Comparison of ENCODE assay signal across 24 cellular contexts in genomic region chr9:109619310-109619709, GRCh38.
"Had no signal": no experiment of that assay in that cellular context is flagged by ENCODE, and none has a peak within 500 bp of the region (broad histone marks: within the 10 kb centered on the region; RNA-seq: fewer than 3 reads in every experiment).

No MANE protein-coding gene starts in this region.

- DNase-seq: activated B cell treated with CpG ODN at 0.5 μM for 24 hours; activated CD4-positive, alpha-beta T cell treated with anti-CD3 and anti-CD28 coated beads for 48 hours; activated CD4-positive, alpha-beta T cell treated with anti-CD3 and anti-CD28 coated beads, Interleukin-2, amount 50 U/mL, for 1 hour; activated CD4-positive, alpha-beta T cell treated with anti-CD3 and anti-CD28 coated beads, Interleukin-2, amount 50 U/mL, for 48 hours; activated CD8-positive, alpha-beta memory T cell treated with anti-CD3 and anti-CD28 coated beads for 24 hours; activated CD8-positive, alpha-beta T cell treated with anti-CD3 and anti-CD28 coated beads for 36 hours; activated effector memory CD4-positive, alpha-beta T cell treated with Interleukin-2 at 50 U/mL for 16 hours; activated gamma-delta T cell treated with Interleukin-2 at 50 U/mL for 16 hours; activated naive CD4-positive, alpha-beta T cell treated with anti-CD3 and anti-CD28 coated beads, Interleukin-2, amount 50 U/mL, for 16 hours; activated naive CD4-positive, alpha-beta T cell treated with Interleukin-2 at 50 U/mL for 16 hours; activated T-cell treated with anti-CD3 and anti-CD28 coated beads, Interleukin-2, amount 50 U/mL, for 4 hours; amniotic stem cell; brain microvascular endothelial cell; dorsolateral prefrontal cortex; effector memory CD4-positive, alpha-beta T cell; endodermal cell; foreskin fibroblast; glutamatergic neuron; T-cell; T-helper 9 cell; WERI-Rb-1 had no signal

- ATAC-seq: activated CD4-positive, CD25-positive, alpha-beta regulatory T cell treated with anti-CD3 and anti-CD28 coated beads, Interleukin-2, amount 50 U/mL, for 24 hours; activated CD8-positive, alpha-beta T cell treated with anti-CD3 and anti-CD28 coated beads for 36 hours; activated T-cell treated with anti-CD3 and anti-CD28 coated beads, Interleukin-2, amount 50 U/mL, for 4 hours; activated T-helper 17 cell treated with anti-CD3 and anti-CD28 coated beads, Interleukin-2, amount 50 U/mL, for 72 hours; esophagus mucosa; T-cell had no signal
